Comparison of ENCODE assay signal across 11 cellular contexts in the genomic region with DNA sequence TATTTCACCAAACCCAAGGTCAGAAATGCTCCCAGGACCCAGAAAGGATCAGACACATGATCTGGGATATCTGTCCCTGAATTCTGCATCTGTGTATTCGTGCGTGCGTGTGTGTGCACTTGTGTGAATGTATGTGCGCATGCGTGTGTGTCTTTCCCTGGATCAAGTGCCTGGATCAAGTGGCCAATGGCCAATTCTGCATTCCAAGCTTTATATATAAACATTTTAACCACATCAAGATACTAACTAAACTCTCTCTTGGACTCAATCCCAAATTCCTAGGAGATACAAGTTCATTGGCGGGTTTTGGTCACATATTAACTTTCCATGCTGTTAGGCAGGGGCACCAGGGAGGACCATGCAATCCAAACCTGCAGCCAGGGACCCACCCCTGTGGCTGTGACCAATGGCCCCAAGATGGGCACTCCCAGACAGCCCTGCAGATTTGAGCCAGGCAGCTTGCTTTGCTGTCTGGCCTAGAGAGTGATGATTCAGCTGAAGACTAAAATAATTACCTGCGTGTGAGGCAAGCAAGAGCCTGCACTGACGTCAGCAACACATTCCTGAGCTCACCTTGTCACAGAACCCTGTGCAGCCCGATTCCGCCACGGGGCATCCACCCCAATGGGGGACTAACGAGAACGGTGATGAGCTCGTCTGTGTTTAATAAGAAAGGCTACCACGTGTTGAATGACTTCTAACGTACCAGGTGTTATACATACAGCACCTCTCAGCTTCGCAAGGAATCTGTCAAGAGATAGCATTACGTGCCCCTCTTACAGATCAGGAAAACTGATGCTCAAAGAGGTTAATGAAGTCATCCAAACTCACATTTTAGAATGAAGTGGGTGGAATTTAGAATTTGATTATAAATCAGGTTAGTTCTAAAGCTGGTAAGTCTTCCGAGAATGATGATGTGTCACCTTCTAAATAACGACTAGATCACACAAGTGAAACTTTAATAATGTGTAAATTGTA. TPM values are rescaled to one million over a fixed set of nuclear protein-coding genes. Genes with fewer than 3 reads are reported as not detected.
DNase-seq lines count a peak whose midpoint lies in the region; ATAC-seq and TF ChIP-seq lines count a peak whose summit lies in the region.
"Had no signal": no experiment of that assay in that cellular context is flagged by ENCODE, and none has a peak within 500 bp of the region (broad histone marks: within the 10 kb centered on the region; RNA-seq: fewer than 3 reads in every experiment).

No MANE protein-coding gene starts in this region.

- H3K9ac ChIP-seq in mesenchymal stem cell (ENCODE audit: low read length) = no peak overlapping the region

- no peaks in the 10 kb centered on the region for H3K36me3 Mint-ChIP-seq in endothelial cell (ENCODE audit: low read depth, unreplicated experiment)

- H3K18ac ChIP-seq in mesenchymal stem cell (ENCODE audit: low read depth in 1 of 2, low read length in 2 of 2) = no peak overlapping the region

- H3K79me1 ChIP-seq in mesenchymal stem cell (replicated peaks; ENCODE audit: low read length, poor library complexity, severe bottlenecking) = no peaks in the 10 kb centered on the region

- H3K27ac ChIP-seq in AG04450 (ENCODE audit: low read depth, low read length) = no peak overlapping the region
- peak overlapping the region; percentile 61 for H3K27ac ChIP-seq in RWPE1
- peak overlapping the region; percentile 5 for H3K27ac ChIP-seq in mesenchymal stem cell (ENCODE audit: low read length, poor library complexity, severe bottlenecking)
- H3K27ac ChIP-seq: neutrophil had no signal

- no peaks in the 10 kb centered on the region for H3K9me3 ChIP-seq in AG04450 (ENCODE audit: control insufficient read depth, insufficient read depth, low read length)
- no peaks in the 10 kb centered on the region for H3K9me3 ChIP-seq in mesenchymal stem cell (ENCODE audit: control insufficient read depth, low read length)
- H3K9me3 ChIP-seq: neutrophil had no signal

- H3K4me3 ChIP-seq in AG04450 (ENCODE audit: low read depth, low read length) (no peak overlapping the region), mesenchymal stem cell (ENCODE audit: insufficient read depth in 1 of 2, low read depth in 1 of 2, low read length in 2 of 2) (no peak overlapping the region)

- H4K8ac ChIP-seq in mesenchymal stem cell (ENCODE audit: low read length) = no peak overlapping the region

- DNase-seq in AG04450 (ENCODE audit: low read depth, low spot score) (peak; percentile 95), RWPE1 (ENCODE audit: low spot score) (no peak), endothelial cell (ENCODE audit: low spot score) (no peak), mesenchymal stem cell (peak; percentile 96), NCI-H187 treated with DMSO at 0.1 percent for 48 hours (lab: John Stamatoyannopoulos, UW) (no peak), NCI-H446 treated with DMSO at 0.1 percent for 48 hours (lab: John Stamatoyannopoulos, UW) (no peak)
- no peak for DNase-seq in activated CD4-positive, alpha-beta T cell treated with anti-CD3 and anti-CD28 coated beads for 48 hours
- DNase-seq: activated naive CD4-positive, alpha-beta T cell treated with Interleukin-2 at 50 U/mL for 16 hours had no signal

- H3K27ac Mint-ChIP-seq in endothelial cell (ENCODE audit: unreplicated experiment) = peak overlapping the region; percentile 30
- H3K27ac Mint-ChIP-seq: B cell had no signal

- H3K4me1 ChIP-seq in mesenchymal stem cell (ENCODE audit: control insufficient read depth, insufficient read depth, low read depth, low read length) = peaks cover 40% of the 10 kb centered on the region

- no peak overlapping the region for H3K23ac ChIP-seq in mesenchymal stem cell (ENCODE audit: low read length in 2 of 2)

- 65% methylated on average over 20 of the region's 20 CpGs for WGBS in mesenchymal stem cell

- TF ChIP-seq CTCF in AG04450 (IDR thresholded peaks at IDR 0.05; ENCODE audit: low read depth, low read length) (no peak), RWPE1 (conservative IDR thresholded peaks at IDR 0.05; ENCODE audit: low read depth) (no peak), endothelial cell (IDR thresholded peaks at IDR 0.05; ENCODE audit: unreplicated experiment) (no peak)

- peak overlapping the region in 1 of 2 experiments; percentile 38 for H2BK12ac ChIP-seq in mesenchymal stem cell (ENCODE audit: low read length in 2 of 2)

- H2AK5ac ChIP-seq in mesenchymal stem cell (ENCODE audit: low read length, severe bottlenecking) = no peak overlapping the region

- H3K14ac ChIP-seq in mesenchymal stem cell (ENCODE audit: low read length in 2 of 2) = no peak overlapping the region

- no peak overlapping the region for H3K4me2 ChIP-seq in mesenchymal stem cell (ENCODE audit: low read length, poor library complexity, severe bottlenecking)

- peaks cover 11% of the 10 kb centered on the region for H3K4me1 Mint-ChIP-seq in endothelial cell (ENCODE audit: unreplicated experiment)
- H3K4me1 Mint-ChIP-seq: B cell had no signal

- no peak overlapping the region for H3K4me3 Mint-ChIP-seq in endothelial cell (ENCODE audit: unreplicated experiment)
- H3K4me3 Mint-ChIP-seq: B cell had no signal

- no peak for ATAC-seq in HG03571 (IDR thresholded peaks at IDR 0.05; ENCODE audit: unreplicated experiment)

- H2AFZ ChIP-seq in mesenchymal stem cell (ENCODE audit: low read depth, low read length) = no peak overlapping the region

- no peak overlapping the region for H2BK5ac ChIP-seq in mesenchymal stem cell (ENCODE audit: low read depth, low read length, poor library complexity, severe bottlenecking)

- H2BK120ac ChIP-seq in mesenchymal stem cell (ENCODE audit: low read depth, low read length) = no peak overlapping the region

- no peak overlapping the region for H2BK15ac ChIP-seq in mesenchymal stem cell (ENCODE audit: low read depth, poor library complexity, severe bottlenecking)

- H3K9me3 Mint-ChIP-seq in endothelial cell (ENCODE audit: unreplicated experiment) = no peaks in the 10 kb centered on the region

- peaks cover 2% of the 10 kb centered on the region for H3K27me3 Mint-ChIP-seq in endothelial cell (ENCODE audit: unreplicated experiment)
- H3K27me3 Mint-ChIP-seq: B cell had no signal

- H3K36me3 ChIP-seq in mesenchymal stem cell (ENCODE audit: control insufficient read depth in 1 of 2, insufficient read depth in 2 of 2, low read depth in 1 of 2, low read length in 2 of 2) = no peaks in the 10 kb centered on the region
- H3K36me3 ChIP-seq: neutrophil had no signal

- no peaks in the 10 kb centered on the region for H3K27me3 ChIP-seq in AG04450 (ENCODE audit: control insufficient read depth, insufficient read depth, low read length)
- H3K27me3 ChIP-seq in mesenchymal stem cell (ENCODE audit: control insufficient read depth in 1 of 2, insufficient read depth in 1 of 2, low read length in 2 of 2) = no peaks in the 10 kb centered on the region
- H3K27me3 ChIP-seq: neutrophil had no signal

- H3K4ac ChIP-seq in mesenchymal stem cell (ENCODE audit: low read depth in 1 of 2, low read length in 2 of 2) = no peak overlapping the region

- CTCF ChIA-PET in AG04450 (lab: Charles Lee) (interaction anchor here (0.5 kb wide), 1 partner anchor 92 kb away, joined by 6 read pairs; no protein-coding TSS in a partner anchor), RWPE1 (lab: Yijun Ruan, JAX) (interaction anchor here (0.6 to 0.7 kb wide), 2 partner anchors 64 to 170 kb away, joined by 3 to 4 read pairs; no protein-coding TSS in a partner anchor)

- POLR2A ChIA-PET in AG04450 (lab: Yijun Ruan, JAX) (interaction anchor here (0.6 to 1.5 kb wide), 3 partner anchors 8 to 459 kb away, joined by 3 to 7 read pairs (median 4); no protein-coding TSS in a partner anchor), RWPE1 (lab: Yijun Ruan, JAX; ENCODE audit: low non-redundant PET) (no interaction called here)

- H4K91ac ChIP-seq in mesenchymal stem cell (ENCODE audit: low read length) = no peak overlapping the region

RNA-seq across cellular contexts. Expression of a gene that starts 45.4 kb away (rescaled TPM):
- polyA plus RNA-seq in AG04450 (2011; rRNA removed) = 21.9 and 28.2 TPM in 2 replicates
- 26.6 and 62.8 TPM in 2 replicates for polyA minus RNA-seq in AG04450 (2011; rRNA and poly(A)+ RNA removed)
- 52.8 TPM for total RNA-seq in endothelial cell (ENCODE audit: unreplicated experiment)
- 27.3 TPM for polyA plus RNA-seq in mesenchymal stem cell (2013, experiment 1 of 2)
- 25.6 TPM for polyA plus RNA-seq in mesenchymal stem cell (2013, experiment 2 of 2)

Comparison
In these comparisons a context has a peak if more than half of its experiments do, and no peak if none do; other contexts are left out.
1. DNase-seq: peak in AG04450 (single experiment) and mesenchymal stem cell (single experiment); none in RWPE1 (single experiment), endothelial cell (single experiment), NCI-H187 treated with DMSO at 0.1 percent for 48 hours (single experiment), NCI-H446 treated with DMSO at 0.1 percent for 48 hours (single experiment) and activated CD4-positive, alpha-beta T cell treated with anti-CD3 and anti-CD28 coated beads for 48 hours (single experiment).